ENCODE assay signal across 14 cellular contexts in genomic region chr15:57969355-57969754, GRCh38.
DNase-seq lines count a peak whose midpoint lies in the region; ATAC-seq and TF ChIP-seq lines count a peak whose summit lies in the region.
"Had no signal": no experiment of that assay in that cellular context is flagged by ENCODE, and none has a peak within 500 bp of the region (broad histone marks: within the 10 kb centered on the region; RNA-seq: fewer than 3 reads in every experiment).

No MANE protein-coding gene starts in this region.

- H3K79me2 ChIP-seq in neural progenitor cell (ENCODE audit: low read depth), result no peaks in the 10 kb centered on the region

- no peak overlapping the region for H2AFZ ChIP-seq in neural progenitor cell (replicated peaks)

- no peak overlapping the region for H3K27ac Mint-ChIP-seq in endodermal cell
- H3K27ac Mint-ChIP-seq in neural progenitor cell, result no peak overlapping the region
- H3K27ac Mint-ChIP-seq: activated CD4-positive, alpha-beta memory T cell treated with anti-CD3 and anti-CD28 coated beads for 36 hours; activated naive CD4-positive, alpha-beta T cell treated with anti-CD3 and anti-CD28 coated beads, Interleukin-2, amount 10 ng/mL, durations not matched to agents 7 days and 5 days had no signal

- TF ChIP-seq CTCF in LNCaP clone FGC (IDR thresholded peaks at IDR 0.05; ENCODE audit: control insufficient read depth, extremely low read depth, insufficient read depth) (peak; percentile 39), endodermal cell (conservative IDR thresholded peaks at IDR 0.05) (peak; percentile 68), neural progenitor cell (IDR thresholded peaks at IDR 0.05) (peak; percentile 49)

- H3K4me1 Mint-ChIP-seq in endodermal cell (peaks cover 3% of the 10 kb centered on the region), neural progenitor cell (peaks cover 5% of the 10 kb centered on the region)
- H3K4me1 Mint-ChIP-seq: activated naive CD4-positive, alpha-beta T cell treated with anti-CD3 and anti-CD28 coated beads, Interleukin-2, amount 10 ng/mL, durations not matched to agents 7 days and 5 days had no signal

- peaks cover 10% of the 10 kb centered on the region for H3F3A ChIP-seq in neural progenitor cell (ENCODE audit: low read depth)

- H3K4me3 Mint-ChIP-seq in endodermal cell, result no peak overlapping the region
- H3K4me3 Mint-ChIP-seq in neural progenitor cell, result no peak overlapping the region
- H3K4me3 Mint-ChIP-seq: activated CD4-positive, alpha-beta memory T cell treated with anti-CD3 and anti-CD28 coated beads for 36 hours; activated naive CD4-positive, alpha-beta T cell treated with anti-CD3 and anti-CD28 coated beads, Interleukin-2, amount 10 ng/mL, durations not matched to agents 7 days and 5 days had no signal

- H3K9me3 Mint-ChIP-seq in endodermal cell (no peaks in the 10 kb centered on the region), neural progenitor cell (no peaks in the 10 kb centered on the region)
- H3K9me3 Mint-ChIP-seq: activated CD4-positive, alpha-beta memory T cell treated with anti-CD3 and anti-CD28 coated beads for 36 hours; activated naive CD4-positive, alpha-beta T cell treated with anti-CD3 and anti-CD28 coated beads, Interleukin-2, amount 10 ng/mL, durations not matched to agents 7 days and 5 days had no signal

- no peak for ATAC-seq in GM18907 (IDR thresholded peaks at IDR 0.05; ENCODE audit: unreplicated experiment)
- ATAC-seq: mucosa of descending colon had no signal

- H3K36me3 Mint-ChIP-seq in endodermal cell (ENCODE audit: low read depth) (no peaks in the 10 kb centered on the region), neural progenitor cell (no peaks in the 10 kb centered on the region)
- H3K36me3 Mint-ChIP-seq: activated CD4-positive, alpha-beta memory T cell treated with anti-CD3 and anti-CD28 coated beads for 36 hours; activated naive CD4-positive, alpha-beta T cell treated with anti-CD3 and anti-CD28 coated beads, Interleukin-2, amount 10 ng/mL, durations not matched to agents 7 days and 5 days had no signal

- H3K4me2 ChIP-seq in neural progenitor cell, result peak overlapping the region; percentile 66
- H3K4me2 ChIP-seq: KMS-11 had no signal

- no peak overlapping the region for H3K9ac ChIP-seq in endodermal cell (ENCODE audit: extremely low read depth, low read length, poor library complexity, severe bottlenecking)
- no peak overlapping the region for H3K9ac ChIP-seq in neural progenitor cell
- H3K9ac ChIP-seq: KMS-11 had no signal

- 76 to 84% methylated on average over 5 of the region's 5 CpGs for WGBS in endodermal cell (ENCODE audit: insufficient coverage in 1 of 2, insufficient read length in 1 of 2), 2 experiments

- H3K4me3 ChIP-seq in LNCaP clone FGC (ENCODE audit: low read depth, low read length), result no peak overlapping the region
- H3K4me3 ChIP-seq in endodermal cell (ENCODE audit: low read length), result no peak overlapping the region
- no peak overlapping the region for H3K4me3 ChIP-seq in neural progenitor cell
- H3K4me3 ChIP-seq: mucosa of descending colon had no signal

- H3K27ac ChIP-seq in endodermal cell (ENCODE audit: low read depth, low read length) (no peak overlapping the region), neural progenitor cell (no peak overlapping the region)
- H3K27ac ChIP-seq: KMS-11 had no signal

- H3K27me3 Mint-ChIP-seq in endodermal cell (ENCODE audit: insufficient read depth), result peaks cover 3% of the 10 kb centered on the region
- no peaks in the 10 kb centered on the region for H3K27me3 Mint-ChIP-seq in neural progenitor cell (ENCODE audit: insufficient read depth, low read depth)

- H3K36me3 ChIP-seq in endodermal cell (ENCODE audit: control insufficient read depth, insufficient read depth, low read length), result no peaks in the 10 kb centered on the region
- H3K36me3 ChIP-seq in neural progenitor cell, result no peaks in the 10 kb centered on the region

- H3K27me3 ChIP-seq in endodermal cell (ENCODE audit: control insufficient read depth, insufficient read depth, low read length, poor library complexity, severe bottlenecking) (no peaks in the 10 kb centered on the region), neural progenitor cell (no peaks in the 10 kb centered on the region)

- DNase-seq in ELR (ENCODE audit: low read depth), result peak; percentile 38
- no peak for DNase-seq in LNCaP clone FGC (ENCODE audit: low read depth)
- no peak for DNase-seq in endodermal cell
- peak; percentile 27 for DNase-seq in neural progenitor cell (ENCODE audit: low spot score)
- DNase-seq in activated naive CD4-positive, alpha-beta T cell (lab: John Stamatoyannopoulos, UW), result no peak
- no peak for DNase-seq in stimulated activated CD4-positive, alpha-beta T cell treated with anti-CD3 and anti-CD28 coated beads, Interleukin-4, amount 100 ng/mL, for 4 hours
- DNase-seq: activated CD4-positive, alpha-beta memory T cell treated with anti-CD3 and anti-CD28 coated beads for 36 hours; activated naive CD4-positive, alpha-beta T cell treated with anti-CD3 and anti-CD28 coated beads, Interleukin-2, amount 10 ng/mL, durations not matched to agents 7 days and 5 days; hippocampal formation; NCI-H524 treated with DMSO at 0.1 percent for 48 hours; stimulated activated CD8-positive, alpha-beta memory T cell treated with anti-CD3 and anti-CD28 coated beads, Interleukin-4, amount 100 ng/mL, for 48 hours had no signal

- H3K9me3 ChIP-seq in endodermal cell (ENCODE audit: control insufficient read depth, low read length), result no peaks in the 10 kb centered on the region
- no peaks in the 10 kb centered on the region for H3K9me3 ChIP-seq in neural progenitor cell (ENCODE audit: low read depth)
- H3K9me3 ChIP-seq: mucosa of descending colon had no signal

- H3K4me1 ChIP-seq in endodermal cell (ENCODE audit: control insufficient read depth, insufficient read depth, low read length) (no peaks in the 10 kb centered on the region), neural progenitor cell (peaks cover 22% of the 10 kb centered on the region)

- H4K20me1 ChIP-seq in neural progenitor cell (ENCODE audit: low read depth), result no peaks in the 10 kb centered on the region

Comparison
In these comparisons a context has a peak if more than half of its experiments do, and no peak if none do; other contexts are left out.
1. DNase-seq: peak in ELR (single experiment) and neural progenitor cell (single experiment); none in LNCaP clone FGC (single experiment), endodermal cell (single experiment), activated naive CD4-positive, alpha-beta T cell (0 of 4) and stimulated activated CD4-positive, alpha-beta T cell treated with anti-CD3 and anti-CD28 coated beads, Interleukin-4, amount 100 ng/mL, for 4 hours (0 of 2).
2. Peak in every context shown above with its lines, with median percentiles within 50 percentile points of each other: CTCF ChIP-seq.